Comparison of ENCODE assay signal across 8 cellular contexts in the genomic region with DNA sequence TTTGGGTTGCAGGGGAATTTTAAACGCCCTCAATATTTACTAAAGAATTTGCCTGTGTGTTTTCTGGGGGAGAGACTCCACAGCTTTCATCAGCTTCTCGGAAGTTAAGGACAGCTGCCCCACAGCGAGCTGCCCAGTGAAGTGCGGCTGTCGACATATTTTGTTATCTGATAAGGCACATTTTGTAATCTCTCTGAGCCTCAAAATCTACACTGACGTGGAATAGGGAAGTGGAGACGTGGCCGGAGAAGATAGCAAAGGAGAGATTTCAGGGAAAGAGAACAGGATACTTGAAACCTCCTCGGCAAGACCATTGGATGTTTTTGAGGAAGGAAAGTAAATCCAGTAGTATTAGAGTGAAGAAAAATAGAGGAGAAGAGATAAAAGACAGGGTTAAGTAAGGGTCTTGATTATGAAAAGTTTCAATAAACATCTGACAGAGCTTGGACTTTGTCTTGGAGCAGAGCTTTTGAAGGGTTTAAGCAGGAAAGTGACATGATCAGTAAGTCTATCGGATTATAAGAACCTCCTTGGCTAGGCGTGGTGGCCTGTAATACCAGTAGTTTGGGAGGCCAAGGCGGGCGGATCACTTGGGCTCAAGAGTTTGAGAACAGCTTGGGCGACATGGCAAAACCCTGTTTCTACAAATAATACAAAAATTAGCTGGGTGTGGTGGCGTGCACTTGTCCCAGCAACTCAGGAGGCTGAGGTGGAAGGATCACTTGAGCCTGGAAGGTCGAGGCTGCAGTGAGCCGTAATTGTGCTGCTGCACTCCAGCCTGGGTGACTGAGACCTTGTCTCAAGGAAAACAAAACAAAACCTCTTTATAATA. TPM values are rescaled to one million over a fixed set of nuclear protein-coding genes. Genes with fewer than 3 reads are reported as not detected.
A peak's percentile ranks its signal among the peaks of the same experiment; 100 is the strongest.
DNase-seq lines count a peak whose midpoint lies in the region; ATAC-seq and TF ChIP-seq lines count a peak whose summit lies in the region.

No MANE protein-coding gene starts in this region.

- H3K4me3 Mint-ChIP-seq in activated T-helper 2 cell treated with anti-CD3 and anti-CD28 coated beads, Interferon-gamma antibody, Interleukin-2, Interleukin-4, amounts not matched to agents 10 μg/mL and 5 μg/mL and 100 μg/mL, durations not matched to agents 14 hours and 24 hours and 36 hours (ENCODE audit: low read depth): peak overlapping the region; percentile 91

- H3K4me3 ChIP-seq in right atrium auricular region (peak overlapping the region; percentile 73 to 81), gastrocnemius medialis (peak overlapping the region; percentile 68 to 84 (median 80))

- H3K36me3 Mint-ChIP-seq in activated T-helper 2 cell treated with anti-CD3 and anti-CD28 coated beads, Interferon-gamma antibody, Interleukin-2, Interleukin-4, amounts not matched to agents 10 μg/mL and 5 μg/mL and 100 μg/mL, durations not matched to agents 14 hours and 24 hours and 36 hours (ENCODE audit: low read depth): peaks cover 6% of the 10 kb centered on the region

- peaks cover 0 to 23% of the 10 kb centered on the region in 2 donors for H3K4me1 ChIP-seq in right atrium auricular region
- H3K4me1 ChIP-seq in gastrocnemius medialis: peaks cover 16 to 18% of the 10 kb centered on the region in 2 donors

- in situ Hi-C loops in KBM-7 (cut with MboI; ENCODE audit: low pct_unique_long_range_greater_than_20kb, low sequenced_read_pairs): loop anchor here (25.0 kb wide), 1 partner anchor 121 kb away; a partner anchor contains a TSS
- in situ Hi-C loops in gastrocnemius medialis (cut with MboI; ENCODE audit: low sequenced_read_pairs in 4 of 4): loop anchor here in 2 of 4 donors (10.0 kb wide), 2 partner anchors 54 to 134 kb away; a partner anchor contains a TSS

- no peaks in the 10 kb centered on the region for H3K9me3 Mint-ChIP-seq in activated T-helper 2 cell treated with anti-CD3 and anti-CD28 coated beads, Interferon-gamma antibody, Interleukin-2, Interleukin-4, amounts not matched to agents 10 μg/mL and 5 μg/mL and 100 μg/mL, durations not matched to agents 14 hours and 24 hours and 36 hours

- no peaks in the 10 kb centered on the region for H3K27me3 Mint-ChIP-seq in activated T-helper 2 cell treated with anti-CD3 and anti-CD28 coated beads, Interferon-gamma antibody, Interleukin-2, Interleukin-4, amounts not matched to agents 10 μg/mL and 5 μg/mL and 100 μg/mL, durations not matched to agents 14 hours and 24 hours and 36 hours (ENCODE audit: low read depth)

- H3K4me1 Mint-ChIP-seq in activated T-helper 2 cell treated with anti-CD3 and anti-CD28 coated beads, Interferon-gamma antibody, Interleukin-2, Interleukin-4, amounts not matched to agents 10 μg/mL and 5 μg/mL and 100 μg/mL, durations not matched to agents 14 hours and 24 hours and 36 hours (ENCODE audit: low read depth): peaks cover 12% of the 10 kb centered on the region

- no peak for TF ChIP-seq POLR2A in gastrocnemius medialis (IDR thresholded peaks at IDR 0.05)

- peak; percentile 16 for ATAC-seq in GM21528 (IDR thresholded peaks at IDR 0.05; ENCODE audit: low FRiP score, unreplicated experiment)
- peak; percentile 82 to 88 for ATAC-seq in gastrocnemius medialis

- intact Hi-C loops in activated T-helper 2 cell treated with anti-CD3 and anti-CD28 coated beads, Interferon-gamma antibody, Interleukin-2, Interleukin-4, amounts not matched to agents 10 μg/mL and 5 μg/mL and 100 μg/mL, durations not matched to agents 14 hours and 24 hours and 36 hours (cut with micrococcal nuclease): loop anchor here (1.0 to 10.0 kb wide), 4 partner anchors 111 to 735 kb away; a partner anchor contains a TSS
- intact Hi-C loops in gastrocnemius medialis (cut with DNase I; ENCODE audit: low total_unique reads): loop anchor here (1.0 to 10.0 kb wide), 7 partner anchors 56 to 944 kb away; a partner anchor contains a TSS

- H3K36me3 ChIP-seq in right atrium auricular region (no peaks in the 10 kb centered on the region), gastrocnemius medialis (no peaks in the 10 kb centered on the region)

- H3K27ac Mint-ChIP-seq in activated T-helper 2 cell treated with anti-CD3 and anti-CD28 coated beads, Interferon-gamma antibody, Interleukin-2, Interleukin-4, amounts not matched to agents 10 μg/mL and 5 μg/mL and 100 μg/mL, durations not matched to agents 14 hours and 24 hours and 36 hours: peak overlapping the region; percentile 90

- DNase-seq in COLO668 (lab: John Stamatoyannopoulos, UW; ENCODE audit: unreplicated experiment) (peak; percentile 56), KBM-7 (peak; percentile 88), right atrium auricular region (ENCODE audit: low spot score) (no peak), gastrocnemius medialis (peak; percentile 43 to 76), activated gamma-delta T cell treated with Interleukin-2 at 50 U/mL for 16 hours (no peak), GM20000 (ENCODE audit: low spot score) (no peak)
- DNase-seq in activated T-helper 2 cell treated with anti-CD3 and anti-CD28 coated beads, Interferon-gamma antibody, Interleukin-2, Interleukin-4, amounts not matched to agents 10 μg/mL and 5 μg/mL and 100 μg/mL, durations not matched to agents 14 hours and 24 hours and 36 hours (ENCODE audit: low spot score): no peak

- no peak for TF ChIP-seq CTCF in right atrium auricular region (IDR thresholded peaks at IDR 0.05)
- no peak for TF ChIP-seq CTCF in gastrocnemius medialis (IDR thresholded peaks at IDR 0.05 in 4 of 5, conservative IDR thresholded peaks at IDR 0.05 in 1 of 5)
- no peak for TF ChIP-seq CTCF in GM20000 (IDR thresholded peaks at IDR 0.05; ENCODE audit: extremely low read depth, missing control alignments)

- H3K27me3 ChIP-seq in right atrium auricular region: no peaks in the 10 kb centered on the region
- no peaks in the 10 kb centered on the region for H3K27me3 ChIP-seq in gastrocnemius medialis

- no peaks in the 10 kb centered on the region for H3K9me3 ChIP-seq in right atrium auricular region
- H3K9me3 ChIP-seq in gastrocnemius medialis: no peaks in the 10 kb centered on the region

- H3K27ac ChIP-seq in right atrium auricular region: peak overlapping the region; percentile 91 to 97
- H3K27ac ChIP-seq in gastrocnemius medialis: peak overlapping the region; percentile 87 to 96 (median 91)

RNA-seq across cellular contexts. Expression of a gene that starts 1.1 kb away (rescaled TPM):
- total RNA-seq in activated T-helper 2 cell treated with anti-CD3 and anti-CD28 coated beads, Interferon-gamma antibody, Interleukin-2, Interleukin-4, amounts not matched to agents 10 μg/mL and 5 μg/mL and 100 μg/mL, durations not matched to agents 14 hours and 24 hours and 36 hours: 8.7 and 8.9 TPM in 2 replicates
- total RNA-seq in right atrium auricular region (10 to 100 TPM in 1 of 2 donors, 1 to 10 TPM in 1; 6.0 to 10.7 TPM), gastrocnemius medialis (1 to 10 TPM; 4.2 to 9.5 (median 6.4) TPM)

RNA-seq across cellular contexts. Expression of a gene that starts 56.1 kb away (rescaled TPM):
- 4.8 and 5.1 TPM in 2 replicates for total RNA-seq in activated T-helper 2 cell treated with anti-CD3 and anti-CD28 coated beads, Interferon-gamma antibody, Interleukin-2, Interleukin-4, amounts not matched to agents 10 μg/mL and 5 μg/mL and 100 μg/mL, durations not matched to agents 14 hours and 24 hours and 36 hours
- total RNA-seq in right atrium auricular region: 10 to 100 TPM; 34.0 to 59.1 TPM
- total RNA-seq in gastrocnemius medialis: 10 to 100 TPM; 39.1 to 51.7 (median 43.9) TPM

Comparison
In these comparisons a context has a peak if more than half of its experiments do, and no peak if none do; other contexts are left out.
1. DNase-seq: peak in COLO668 (single experiment), KBM-7 (single experiment) and gastrocnemius medialis (2 of 2); none in activated T-helper 2 cell treated with anti-CD3 and anti-CD28 coated beads, Interferon-gamma antibody, Interleukin-2, Interleukin-4, amounts not matched to agents 10 μg/mL and 5 μg/mL and 100 μg/mL, durations not matched to agents 14 hours and 24 hours and 36 hours (single experiment), right atrium auricular region (single experiment), activated gamma-delta T cell treated with Interleukin-2 at 50 U/mL for 16 hours (single experiment) and GM20000 (single experiment).